ENCODE assay signal across 12 cellular contexts in genomic region chr2:10569460-10569859, GRCh38.
"Had no signal": no experiment of that assay in that cellular context is flagged by ENCODE, and none has a peak within 500 bp of the region (broad histone marks: within the 10 kb centered on the region; RNA-seq: fewer than 3 reads in every experiment).

No MANE protein-coding gene starts in this region.

- H3K4me3 ChIP-seq: lung, mucosa of descending colon, upper lobe of right lung had no signal

- H3K27ac ChIP-seq: foreskin keratinocyte, upper lobe of right lung had no signal

- H3K27me3 ChIP-seq: foreskin keratinocyte, upper lobe of right lung had no signal

- H3K9me3 ChIP-seq: mucosa of descending colon, upper lobe of right lung had no signal

- H3K27ac Mint-ChIP-seq: T-helper 2 cell treated with Interferon-gamma antibody and Interleukin-4, amounts not matched to agents 5 μg/mL and 100 μg/mL, for 36 hours had no signal

- H3K4me3 Mint-ChIP-seq: naive thymus-derived CD8-positive, alpha-beta T cell; T-helper 2 cell treated with Interferon-gamma antibody and Interleukin-4, amounts not matched to agents 5 μg/mL and 100 μg/mL, for 36 hours had no signal

- DNase-seq: activated CD4-positive, alpha-beta T cell treated with anti-CD3 and anti-CD28 coated beads, Interleukin-2, amount 50 U/mL, for 48 hours; activated CD8-positive, alpha-beta memory T cell treated with anti-CD3 and anti-CD28 coated beads, Interleukin-2, amount 50 U/mL, for 48 hours; foreskin keratinocyte; left colon; mucosa of descending colon; naive thymus-derived CD8-positive, alpha-beta T cell; stimulated activated CD4-positive, alpha-beta T cell treated with anti-CD3 and anti-CD28 coated beads, Interleukin-12 subunit alpha, Interleukin-12 subunit beta, amount 100 ng/mL, for 4 hours; stimulated activated naive CD4-positive, alpha-beta T cell treated with Interleukin-2 at 50 U/mL for 16 hours; upper lobe of right lung had no signal

- ATAC-seq: activated CD4-positive, CD25-positive, alpha-beta regulatory T cell treated with anti-CD3 and anti-CD28 coated beads, Interleukin-2, amount 50 U/mL, for 24 hours; foreskin keratinocyte; left colon; mucosa of descending colon; naive thymus-derived CD8-positive, alpha-beta T cell had no signal

- H3K9me3 Mint-ChIP-seq: T-helper 2 cell treated with Interferon-gamma antibody and Interleukin-4, amounts not matched to agents 5 μg/mL and 100 μg/mL, for 36 hours had no signal

- H3K27me3 Mint-ChIP-seq: naive thymus-derived CD8-positive, alpha-beta T cell had no signal
